ENCODE assay signal across 9 cellular contexts in the genomic region with DNA sequence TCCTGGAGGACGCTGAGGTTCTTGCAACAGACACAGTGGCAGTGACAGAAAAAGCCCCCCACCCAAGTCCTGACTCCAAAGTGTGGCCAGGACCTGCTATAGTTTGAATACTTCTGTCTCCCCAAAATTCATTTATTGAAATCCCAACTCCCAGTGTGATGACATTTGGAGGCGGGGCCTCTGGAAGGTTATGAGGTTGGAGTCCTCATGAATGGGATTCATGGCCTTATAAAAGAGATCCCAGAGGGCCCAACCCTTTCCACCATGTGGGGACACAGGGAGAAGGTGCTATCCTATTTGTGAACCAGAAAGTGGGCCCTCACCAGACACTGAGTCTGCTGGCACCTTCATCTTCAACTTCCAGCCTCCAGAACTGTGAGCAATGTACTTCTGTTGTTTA. TPM values are rescaled to one million over a fixed set of nuclear protein-coding genes. Genes with fewer than 3 reads are reported as not detected.
DNase-seq lines count a peak whose midpoint lies in the region; ATAC-seq and TF ChIP-seq lines count a peak whose summit lies in the region.
"Had no signal": no experiment of that assay in that cellular context is flagged by ENCODE, and none has a peak within 500 bp of the region (broad histone marks: within the 10 kb centered on the region; RNA-seq: fewer than 3 reads in every experiment).

No MANE protein-coding gene starts in this region.

- no peaks in the 10 kb centered on the region for H3K27me3 ChIP-seq in transverse colon

- DNase-seq in activated naive CD4-positive, alpha-beta T cell treated with anti-CD3 and anti-CD28 coated beads, Interleukin-2, amount 10 ng/mL, durations not matched to agents 7 days and 5 days = no peak
- DNase-seq in activated naive CD4-positive, alpha-beta T cell (lab: John Stamatoyannopoulos, UW) = no peak
- DNase-seq in activated T-helper 2 cell treated with anti-CD3 and anti-CD28 coated beads, Interferon-gamma antibody, Interleukin-2, Interleukin-4, amounts not matched to agents 10 μg/mL and 5 μg/mL and 100 μg/mL, durations not matched to agents 14 hours and 24 hours and 36 hours (ENCODE audit: low spot score) = no peak
- no peak for DNase-seq in memory B cell (ENCODE audit: low spot score in 2 of 2)
- no peak for DNase-seq in transverse colon
- DNase-seq in NCI-H1105 (lab: John Stamatoyannopoulos, UW) = no peak
- no peak for DNase-seq in NCI-H2029 treated with DMSO at 0.1 percent for 48 hours (lab: John Stamatoyannopoulos, UW)
- no peak for DNase-seq in iPS-NIHi7 (ENCODE audit: extremely low spot score)
- DNase-seq: NCI-H1930 had no signal

- in situ Hi-C loops in transverse colon (cut with MboI; ENCODE audit: low pct_ligation_motif_present in 1 of 4, low pct_unique_long_range_greater_than_20kb in 1 of 4, low sequenced_read_pairs in 3 of 4) = no loop called here

- no peaks in the 10 kb centered on the region for H3K9me3 Mint-ChIP-seq in activated naive CD4-positive, alpha-beta T cell treated with anti-CD3 and anti-CD28 coated beads, Interleukin-2, amount 10 ng/mL, durations not matched to agents 7 days and 5 days
- H3K9me3 Mint-ChIP-seq in activated T-helper 2 cell treated with anti-CD3 and anti-CD28 coated beads, Interferon-gamma antibody, Interleukin-2, Interleukin-4, amounts not matched to agents 10 μg/mL and 5 μg/mL and 100 μg/mL, durations not matched to agents 14 hours and 24 hours and 36 hours = peaks cover 3% of the 10 kb centered on the region
- no peaks in the 10 kb centered on the region for H3K9me3 Mint-ChIP-seq in memory B cell

- no peak for TF ChIP-seq POLR2A in transverse colon (IDR thresholded peaks at IDR 0.05)

- no peaks in the 10 kb centered on the region for H3K36me3 ChIP-seq in transverse colon

- H3K27me3 Mint-ChIP-seq in activated naive CD4-positive, alpha-beta T cell treated with anti-CD3 and anti-CD28 coated beads, Interleukin-2, amount 10 ng/mL, durations not matched to agents 7 days and 5 days = no peaks in the 10 kb centered on the region
- no peaks in the 10 kb centered on the region for H3K27me3 Mint-ChIP-seq in activated T-helper 2 cell treated with anti-CD3 and anti-CD28 coated beads, Interferon-gamma antibody, Interleukin-2, Interleukin-4, amounts not matched to agents 10 μg/mL and 5 μg/mL and 100 μg/mL, durations not matched to agents 14 hours and 24 hours and 36 hours (ENCODE audit: low read depth)
- H3K27me3 Mint-ChIP-seq in memory B cell = no peaks in the 10 kb centered on the region

- peak overlapping the region; percentile 92 for H3K27ac Mint-ChIP-seq in activated naive CD4-positive, alpha-beta T cell treated with anti-CD3 and anti-CD28 coated beads, Interleukin-2, amount 10 ng/mL, durations not matched to agents 7 days and 5 days
- H3K27ac Mint-ChIP-seq in activated T-helper 2 cell treated with anti-CD3 and anti-CD28 coated beads, Interferon-gamma antibody, Interleukin-2, Interleukin-4, amounts not matched to agents 10 μg/mL and 5 μg/mL and 100 μg/mL, durations not matched to agents 14 hours and 24 hours and 36 hours = peak overlapping the region; percentile 92
- peak overlapping the region; percentile 95 for H3K27ac Mint-ChIP-seq in memory B cell

- peak overlapping the region; percentile 61 for H3K4me3 Mint-ChIP-seq in activated naive CD4-positive, alpha-beta T cell treated with anti-CD3 and anti-CD28 coated beads, Interleukin-2, amount 10 ng/mL, durations not matched to agents 7 days and 5 days
- peak overlapping the region; percentile 70 for H3K4me3 Mint-ChIP-seq in activated T-helper 2 cell treated with anti-CD3 and anti-CD28 coated beads, Interferon-gamma antibody, Interleukin-2, Interleukin-4, amounts not matched to agents 10 μg/mL and 5 μg/mL and 100 μg/mL, durations not matched to agents 14 hours and 24 hours and 36 hours (ENCODE audit: low read depth)
- peak overlapping the region; percentile 74 for H3K4me3 Mint-ChIP-seq in memory B cell

- no peak overlapping the region for H3K4me3 ChIP-seq in transverse colon

- H3K4me1 Mint-ChIP-seq in activated naive CD4-positive, alpha-beta T cell treated with anti-CD3 and anti-CD28 coated beads, Interleukin-2, amount 10 ng/mL, durations not matched to agents 7 days and 5 days = peaks cover 76% of the 10 kb centered on the region
- peaks cover 71% of the 10 kb centered on the region for H3K4me1 Mint-ChIP-seq in activated T-helper 2 cell treated with anti-CD3 and anti-CD28 coated beads, Interferon-gamma antibody, Interleukin-2, Interleukin-4, amounts not matched to agents 10 μg/mL and 5 μg/mL and 100 μg/mL, durations not matched to agents 14 hours and 24 hours and 36 hours (ENCODE audit: low read depth)
- peaks cover 67% of the 10 kb centered on the region for H3K4me1 Mint-ChIP-seq in memory B cell

- ATAC-seq in memory B cell (ENCODE audit: low read depth) = no peak

- H3K9me3 ChIP-seq in transverse colon = no peaks in the 10 kb centered on the region

- H3K27ac ChIP-seq in transverse colon = peak overlapping the region; percentile 80 to 87 (median 82)

- TF ChIP-seq EP300 in transverse colon (IDR thresholded peaks at IDR 0.05; ENCODE audit: low read depth) = no peak

- no peak for TF ChIP-seq CTCF in transverse colon (IDR thresholded peaks at IDR 0.05)

- H3K4me1 ChIP-seq in transverse colon = peaks cover 55 to 76% (median 63%) of the 10 kb centered on the region in 4 donors

- WGBS in transverse colon (ENCODE audit: low coverage in 1 of 2), 2 donors = 90% methylated on average over 2 of the region's 2 CpGs; no CpG with 5 or more reads in 1 of the 2 donors

- CTCF ChIA-PET in activated naive CD4-positive, alpha-beta T cell treated with anti-CD3 and anti-CD28 coated beads, Interleukin-2, amount 10 ng/mL, durations not matched to agents 7 days and 5 days (lab: Charles Lee) = interaction anchor here (1.3 to 6.3 kb wide), 6 partner anchors 10 to 43 kb away, joined by 3 to 58 read pairs (median 4); no protein-coding TSS in a partner anchor

- intact Hi-C loops in activated T-helper 2 cell treated with anti-CD3 and anti-CD28 coated beads, Interferon-gamma antibody, Interleukin-2, Interleukin-4, amounts not matched to agents 10 μg/mL and 5 μg/mL and 100 μg/mL, durations not matched to agents 14 hours and 24 hours and 36 hours (cut with micrococcal nuclease) = no loop called here
- intact Hi-C loops in transverse colon (cut with DNase I; ENCODE audit: low total_unique reads) = loop anchor here (5.0 kb wide), 1 partner anchor 1135 kb away; no protein-coding TSS in a partner anchor

- peaks cover 25% of the 10 kb centered on the region for H3K36me3 Mint-ChIP-seq in activated naive CD4-positive, alpha-beta T cell treated with anti-CD3 and anti-CD28 coated beads, Interleukin-2, amount 10 ng/mL, durations not matched to agents 7 days and 5 days
- H3K36me3 Mint-ChIP-seq in activated T-helper 2 cell treated with anti-CD3 and anti-CD28 coated beads, Interferon-gamma antibody, Interleukin-2, Interleukin-4, amounts not matched to agents 10 μg/mL and 5 μg/mL and 100 μg/mL, durations not matched to agents 14 hours and 24 hours and 36 hours (ENCODE audit: low read depth) = peaks cover 31% of the 10 kb centered on the region
- H3K36me3 Mint-ChIP-seq in memory B cell = peaks cover 8% of the 10 kb centered on the region

RNA-seq across cellular contexts. Expression of a gene that starts 18.3 kb away (rescaled TPM):
- total RNA-seq in activated T-helper 2 cell treated with anti-CD3 and anti-CD28 coated beads, Interferon-gamma antibody, Interleukin-2, Interleukin-4, amounts not matched to agents 10 μg/mL and 5 μg/mL and 100 μg/mL, durations not matched to agents 14 hours and 24 hours and 36 hours = 251 and 264 TPM in 2 replicates
- total RNA-seq in transverse colon = 100 to 1,000 TPM; 134 to 247 (median 219) TPM

RNA-seq across cellular contexts. Expression of a gene that starts 54.5 kb away (rescaled TPM):
- total RNA-seq in activated T-helper 2 cell treated with anti-CD3 and anti-CD28 coated beads, Interferon-gamma antibody, Interleukin-2, Interleukin-4, amounts not matched to agents 10 μg/mL and 5 μg/mL and 100 μg/mL, durations not matched to agents 14 hours and 24 hours and 36 hours = not detected in 2 replicates
- total RNA-seq in transverse colon = 1 to 10 TPM in 3 of 4 donors, not detected in 1; 1.7 to 6.6 (median 5.7) TPM
